In the genomic region with DNA sequence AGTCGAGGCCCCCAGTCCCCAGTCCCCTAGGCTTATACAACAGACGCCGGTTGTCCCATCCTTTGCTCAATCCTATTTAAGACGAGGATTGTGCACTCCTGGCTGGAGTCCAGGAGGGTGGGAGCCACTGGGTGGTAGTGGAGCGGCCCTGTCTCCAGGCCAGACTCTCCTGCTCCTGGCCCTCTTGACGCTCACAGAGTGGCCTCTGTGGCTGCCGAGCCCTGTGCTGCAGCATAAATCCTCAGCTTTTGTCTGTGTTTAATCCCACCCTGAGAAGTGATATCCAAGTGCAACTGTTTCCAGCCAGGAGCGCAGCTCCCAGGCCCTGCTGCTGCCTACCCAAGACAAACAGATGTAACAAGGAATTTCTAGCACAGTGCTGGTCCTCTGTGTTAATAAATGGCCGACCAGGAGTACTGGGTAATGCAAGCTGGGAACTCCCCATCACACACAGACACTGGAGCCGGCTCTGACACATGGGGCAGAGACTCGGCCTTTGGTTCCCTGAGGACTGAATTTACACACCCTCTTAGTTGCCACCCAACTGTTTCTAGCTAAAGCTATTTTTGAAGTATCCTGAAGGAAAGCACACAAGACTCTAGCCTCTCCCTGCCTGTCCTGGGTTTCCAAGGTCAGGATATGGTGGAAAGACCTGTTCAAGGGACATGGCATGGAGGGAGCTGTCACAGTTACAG, we compare ENCODE assay signal across 12 cellular contexts.
A peak's percentile ranks its signal among the peaks of the same experiment; 100 is the strongest.
DNase-seq lines count a peak whose midpoint lies in the region; ATAC-seq and TF ChIP-seq lines count a peak whose summit lies in the region.
"Had no signal": no experiment of that assay in that cellular context is flagged by ENCODE, and none has a peak within 500 bp of the region (broad histone marks: within the 10 kb centered on the region; RNA-seq: fewer than 3 reads in every experiment).

No MANE protein-coding gene starts in this region.

- intact Hi-C loops in mammary epithelial cell (cut with micrococcal nuclease) (loop anchor here (5.0 to 10.0 kb wide), 3 partner anchors 67 to 699 kb away; partner anchors contain the start of gene GATB), psoas muscle (cut with DNase I) (no loop called here)

- DNase-seq in HK-2 (ENCODE audit: unreplicated experiment) (peak; percentile 49), mammary epithelial cell (peak; percentile 33), right atrium auricular region (ENCODE audit: low spot score) (no peak), psoas muscle (no peak), CD1c-positive myeloid dendritic cell (ENCODE audit: extremely low spot score) (no peak), GM10266 (ENCODE audit: extremely low spot score) (no peak)
- DNase-seq: activated CD4-positive, CD25-positive, alpha-beta regulatory T cell; activated T-cell treated with anti-CD3 and anti-CD28 coated beads, Interleukin-2, amount 50 U/mL, for 1 hour; CD4-positive, CD25-positive, alpha-beta regulatory T cell; NCI-H510A had no signal

- peak in 3 of 4 donors; percentile 49 to 53 (median 51) for ATAC-seq in psoas muscle
- no peak for ATAC-seq in GM18520 (IDR thresholded peaks at IDR 0.05; ENCODE audit: unreplicated experiment)
- no peak for ATAC-seq in GM18868 (IDR thresholded peaks at IDR 0.05; ENCODE audit: unreplicated experiment)

- no TSS peak for BruUV-seq in mammary epithelial cell (replicated peaks; lab: Mats Ljungman, UMichigan)

- 66% methylated on average over 11 of the region's 11 CpGs for WGBS in mammary epithelial cell (ENCODE audit: low coverage, missing lambda C conversion rate)
- 42 to 58% (median 44%) methylated on average over 11 of the region's 11 CpGs for WGBS in psoas muscle, 3 donors

- H3K79me2 ChIP-seq in mammary epithelial cell (ENCODE audit: insufficient read depth, low read length), result no peaks in the 10 kb centered on the region

- in situ Hi-C loops in mammary epithelial cell (cut with MboI; ENCODE audit: low sequenced_read_pairs in 2 of 2), result no loop called here

- CTCF ChIA-PET in mammary epithelial cell (lab: Charles Lee; ENCODE audit: low non-redundant PET), result no interaction called here

- no peak overlapping the region for H3K4me3 ChIP-seq in mammary epithelial cell (replicated peaks in 1 of 3; ENCODE audit: insufficient read depth in 1 of 3, low read depth in 2 of 3, low read length in 3 of 3)
- H3K4me3 ChIP-seq in right atrium auricular region, result no peak overlapping the region
- H3K4me3 ChIP-seq in psoas muscle, result no peak overlapping the region

- dilution Hi-C loops in mammary epithelial cell (cut with HindIII; ENCODE audit: low sequenced_read_pairs), result no loop called here

- H3K4me1 ChIP-seq in mammary epithelial cell (ENCODE audit: insufficient read depth, low read length), result peaks cover 32% of the 10 kb centered on the region
- H3K4me1 ChIP-seq in right atrium auricular region, result peaks cover 0 to 36% of the 10 kb centered on the region in 2 donors
- H3K4me1 ChIP-seq in psoas muscle, result peaks cover 49% of the 10 kb centered on the region

- no peaks in the 10 kb centered on the region for H3K27me3 ChIP-seq in mammary epithelial cell (ENCODE audit: insufficient read depth, low read length)
- H3K27me3 ChIP-seq in right atrium auricular region, result no peaks in the 10 kb centered on the region
- no peaks in the 10 kb centered on the region for H3K27me3 ChIP-seq in psoas muscle (ENCODE audit: insufficient read depth in 3 of 3, low read length in 2 of 3)

- H3K27ac ChIP-seq in mammary epithelial cell (ENCODE audit: insufficient read depth, low read depth, low read length) (no peak overlapping the region), right atrium auricular region (peak overlapping the region; percentile 69 to 79), psoas muscle (peak overlapping the region; percentile 61)

- H2AFZ ChIP-seq in mammary epithelial cell (ENCODE audit: low read depth, low read length), result no peak overlapping the region

- H3K9me3 ChIP-seq in mammary epithelial cell (replicated peaks; ENCODE audit: insufficient read depth, low read length) (no peaks in the 10 kb centered on the region), right atrium auricular region (no peaks in the 10 kb centered on the region), psoas muscle (no peaks in the 10 kb centered on the region)

- H3K4me2 ChIP-seq in mammary epithelial cell (ENCODE audit: insufficient read depth, low read depth, low read length), result no peak overlapping the region

- H3K36me3 ChIP-seq in mammary epithelial cell (ENCODE audit: insufficient read depth, low read length), result peaks cover 2% of the 10 kb centered on the region
- H3K36me3 ChIP-seq in right atrium auricular region, result peaks cover 3% of the 10 kb centered on the region
- H3K36me3 ChIP-seq in psoas muscle (ENCODE audit: insufficient read depth in 1 of 2, low read depth in 1 of 2), result peaks cover 0 to 10% of the 10 kb centered on the region in 2 donors

- no peaks in the 10 kb centered on the region for H4K20me1 ChIP-seq in mammary epithelial cell (ENCODE audit: insufficient read depth, low read length)

- TF ChIP-seq CTCF in mammary epithelial cell (conservative IDR thresholded peaks at IDR 0.05 in 1 of 2, IDR thresholded peaks at IDR 0.05 in 1 of 2; ENCODE audit: extremely low read depth in 1 of 2, insufficient read depth in 1 of 2, low read depth in 1 of 2, low read length in 2 of 2) (no peak), right atrium auricular region (IDR thresholded peaks at IDR 0.05) (no peak), psoas muscle (IDR thresholded peaks at IDR 0.05) (no peak), GM10266 (IDR thresholded peaks at IDR 0.05; ENCODE audit: control insufficient read depth, insufficient read depth, low read depth, missing control alignments) (no peak)

- peak overlapping the region; percentile 35 for H3K9ac ChIP-seq in mammary epithelial cell (ENCODE audit: insufficient read depth, low read length)

Comparison
In these comparisons a context has a peak if more than half of its experiments do, and no peak if none do; other contexts are left out.
1. DNase-seq: peak in HK-2 (single experiment) and mammary epithelial cell (single experiment); none in right atrium auricular region (single experiment), psoas muscle (0 of 2), CD1c-positive myeloid dendritic cell (single experiment) and GM10266 (single experiment).
2. ATAC-seq: peak in psoas muscle (3 of 4); none in GM18520 (single experiment) and GM18868 (single experiment).